22 cellular contexts compared by ENCODE assay signal in genomic region chr4:88041626-88042025, GRCh38.
"Had no signal": no experiment of that assay in that cellular context is flagged by ENCODE, and none has a peak within 500 bp of the region (broad histone marks: within the 10 kb centered on the region; RNA-seq: fewer than 3 reads in every experiment).

No MANE protein-coding gene starts in this region.

- FAIRE-seq: islet of Langerhans, urothelium cell line had no signal

- H3K4me3 ChIP-seq: prostate gland, skin epidermis, suprapubic skin, transverse colon had no signal

- H3K27me3 ChIP-seq: foreskin keratinocyte, suprapubic skin, transverse colon had no signal

- H3K4me1 ChIP-seq: foreskin keratinocyte, suprapubic skin had no signal

- H3K4me1 Mint-ChIP-seq: brain; stimulated activated effector memory CD8-positive, alpha-beta T cell treated with anti-CD3 and anti-CD28 coated beads, Interleukin-12 subunit alpha, Interleukin-12 subunit beta, amount 100 ng/mL, for 72 hours; stimulated activated naive CD8-positive, alpha-beta T cell treated with anti-CD3 and anti-CD28 coated beads, Interleukin-15, amount 100 ng/mL, for 72 hours; WTC11 had no signal

- H3K9me3 Mint-ChIP-seq: activated naive CD4-positive, alpha-beta T cell treated with anti-CD3 and anti-CD28 coated beads for 36 hours; brain; natural killer cell; stimulated activated effector memory CD8-positive, alpha-beta T cell treated with anti-CD3 and anti-CD28 coated beads, Interleukin-12 subunit alpha, Interleukin-12 subunit beta, amount 100 ng/mL, for 72 hours; stimulated activated naive CD8-positive, alpha-beta T cell treated with anti-CD3 and anti-CD28 coated beads, Interleukin-15, amount 100 ng/mL, for 72 hours; WTC11 had no signal

- H3K27ac ChIP-seq: foreskin keratinocyte, skin epidermis, suprapubic skin, transverse colon had no signal

- DNase-seq: activated CD4-positive, alpha-beta T cell treated with anti-CD3 and anti-CD28 coated beads, Interleukin-2, amount 50 U/mL, for 48 hours; activated effector memory CD4-positive, alpha-beta T cell treated with Interleukin-2 at 50 U/mL for 16 hours; activated naive CD4-positive, alpha-beta T cell treated with anti-CD3 and anti-CD28 coated beads for 36 hours; activated T-cell treated with anti-CD3 and anti-CD28 coated beads, Interleukin-2, amount 50 U/mL, for 48 hours; central memory CD4-positive, alpha-beta T cell; dermis blood vessel endothelial cell; effector memory CD4-positive, alpha-beta T cell; foreskin keratinocyte; glutamatergic neuron; natural killer cell; stimulated activated CD4-positive, alpha-beta T cell treated with anti-CD3 and anti-CD28 coated beads, Interleukin-2, amount 100 ng/mL, for 24 hours; stimulated activated naive CD8-positive, alpha-beta T cell treated with anti-CD3 and anti-CD28 coated beads, Interleukin-15, amount 100 ng/mL, for 72 hours; T-helper 9 cell; transverse colon had no signal

- H3K27ac Mint-ChIP-seq: activated naive CD4-positive, alpha-beta T cell treated with anti-CD3 and anti-CD28 coated beads for 36 hours; natural killer cell; stimulated activated effector memory CD8-positive, alpha-beta T cell treated with anti-CD3 and anti-CD28 coated beads, Interleukin-12 subunit alpha, Interleukin-12 subunit beta, amount 100 ng/mL, for 72 hours; stimulated activated naive CD8-positive, alpha-beta T cell treated with anti-CD3 and anti-CD28 coated beads, Interleukin-15, amount 100 ng/mL, for 72 hours; WTC11 had no signal

- H3K9me3 ChIP-seq: prostate gland, suprapubic skin, transverse colon had no signal

- H3K4me3 Mint-ChIP-seq: activated naive CD4-positive, alpha-beta T cell treated with anti-CD3 and anti-CD28 coated beads for 36 hours; brain; natural killer cell; stimulated activated effector memory CD8-positive, alpha-beta T cell treated with anti-CD3 and anti-CD28 coated beads, Interleukin-12 subunit alpha, Interleukin-12 subunit beta, amount 100 ng/mL, for 72 hours; stimulated activated naive CD8-positive, alpha-beta T cell treated with anti-CD3 and anti-CD28 coated beads, Interleukin-15, amount 100 ng/mL, for 72 hours; WTC11 had no signal

- ATAC-seq: foreskin keratinocyte; natural killer cell; stimulated activated effector memory CD8-positive, alpha-beta T cell treated with anti-CD3 and anti-CD28 coated beads, Interleukin-12 subunit alpha, Interleukin-12 subunit beta, amount 100 ng/mL, for 72 hours; stimulated activated naive CD8-positive, alpha-beta T cell treated with anti-CD3 and anti-CD28 coated beads, Interleukin-15, amount 100 ng/mL, for 72 hours; WTC11 had no signal

- H3K27me3 Mint-ChIP-seq: stimulated activated naive CD8-positive, alpha-beta T cell treated with anti-CD3 and anti-CD28 coated beads, Interleukin-15, amount 100 ng/mL, for 72 hours had no signal
